Comparison of ENCODE assay signal across 13 cellular contexts in the genomic region with DNA sequence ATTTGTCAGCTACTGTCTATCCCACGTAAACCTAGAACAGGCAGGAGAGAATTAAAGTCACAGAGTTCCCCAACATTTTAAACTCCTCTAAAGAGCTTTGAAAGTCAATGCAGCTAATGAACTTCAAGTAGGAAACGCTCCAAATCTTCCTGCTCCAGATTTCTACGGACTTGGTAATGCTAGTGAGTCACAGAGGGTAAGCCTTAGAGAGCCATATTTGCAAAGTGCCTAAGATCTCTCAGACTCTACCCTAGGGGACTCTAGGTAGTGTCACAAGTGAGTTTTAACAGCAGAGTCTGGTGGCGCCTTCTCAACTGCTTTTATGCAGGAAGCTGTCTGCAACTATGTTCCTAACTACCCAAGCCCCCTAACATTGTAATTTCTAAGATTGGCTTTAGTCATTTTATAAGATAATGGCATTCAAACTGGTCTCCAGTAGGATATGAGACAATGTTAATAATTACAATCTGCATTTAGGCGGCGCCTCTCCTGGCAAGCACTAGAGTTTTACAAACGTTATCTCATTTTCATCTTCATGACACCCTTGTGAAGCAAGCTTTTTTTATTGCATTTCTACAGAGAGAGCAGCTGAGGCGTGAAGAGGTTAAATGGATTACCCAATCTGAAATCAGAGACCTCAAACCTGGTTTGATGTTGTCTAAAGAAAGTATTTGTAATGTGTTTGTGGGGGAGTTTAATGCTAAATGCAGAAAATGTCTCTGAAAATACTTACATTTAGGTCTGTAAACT. TPM values are rescaled to one million over a fixed set of nuclear protein-coding genes. Genes with fewer than 3 reads are reported as not detected.
DNase-seq lines count a peak whose midpoint lies in the region; ATAC-seq and TF ChIP-seq lines count a peak whose summit lies in the region.
"Had no signal": no experiment of that assay in that cellular context is flagged by ENCODE, and none has a peak within 500 bp of the region (broad histone marks: within the 10 kb centered on the region; RNA-seq: fewer than 3 reads in every experiment).

No MANE protein-coding gene starts in this region.

- no peak overlapping the region for H2BK20ac ChIP-seq in IMR-90 (ENCODE audit: low read depth, low read length)

- peak; percentile 96 for DNase-seq in DMS79 treated with DMSO at 0.1 percent for 48 hours (lab: John Stamatoyannopoulos, UW)
- peak; percentile 66 for DNase-seq in IMR-90
- DNase-seq in astrocyte of the hippocampus (ENCODE audit: low read depth, low spot score): peak; percentile 37
- no peak for DNase-seq in lower lobe of right lung
- no peak for DNase-seq in body of pancreas
- no peak for DNase-seq in UCSD-AML1 (lab: John Stamatoyannopoulos, UW; ENCODE audit: unreplicated experiment)
- DNase-seq in colonic mucosa: no peak
- DNase-seq: activated CD4-positive, CD25-positive, alpha-beta regulatory T cell; NCI-H1436 treated with DMSO at 0.1 percent for 48 hours; nephron progenitor cell; SW 1271 had no signal

- no peak overlapping the region for H3K4me2 ChIP-seq in IMR-90 (ENCODE audit: low read depth, low read length)

- in situ Hi-C loops in IMR-90 (cut with MboI; ENCODE audit: low sequenced_read_pairs): no loop called here

- peak; percentile 68 for ATAC-seq in IMR-90 (ENCODE audit: low read depth)
- ATAC-seq in lower lobe of right lung: peak; percentile 46 to 72
- ATAC-seq in body of pancreas: no peak
- ATAC-seq in HG03175 (IDR thresholded peaks at IDR 0.05; ENCODE audit: unreplicated experiment): no peak
- ATAC-seq: left lobe of liver had no signal

- H3K23ac ChIP-seq in IMR-90 (ENCODE audit: low read depth, low read length): no peak overlapping the region

- peaks cover 12% of the 10 kb centered on the region for H3K9me1 ChIP-seq in IMR-90 (ENCODE audit: insufficient read depth, low read length)

- no peak overlapping the region for H2BK120ac ChIP-seq in IMR-90 (ENCODE audit: low read depth, low read length)

- H4K20me1 ChIP-seq in IMR-90 (ENCODE audit: insufficient read depth, low read length): no peaks in the 10 kb centered on the region

- H3K79me1 ChIP-seq in IMR-90 (ENCODE audit: low read depth in 1 of 2, low read length in 2 of 2): no peaks in the 10 kb centered on the region

- no peaks in the 10 kb centered on the region for H3K27me3 ChIP-seq in IMR-90 (ENCODE audit: control insufficient read depth, insufficient read depth, low read length)
- H3K27me3 ChIP-seq in lower lobe of right lung (ENCODE audit: low read depth): no peaks in the 10 kb centered on the region
- H3K27me3 ChIP-seq in body of pancreas: no peaks in the 10 kb centered on the region
- H3K27me3 ChIP-seq in colonic mucosa: no peaks in the 10 kb centered on the region

- H4K8ac ChIP-seq in IMR-90 (ENCODE audit: low read depth in 2 of 2, low read length in 2 of 2): no peak overlapping the region

- no peak overlapping the region for H2AK5ac ChIP-seq in IMR-90 (ENCODE audit: low read depth, low read length)

- CTCF ChIA-PET in IMR-90 (lab: Yijun Ruan, JAX): interaction anchor here (0.7 kb wide), 1 partner anchor 22 kb away, joined by 3 read pairs; no protein-coding TSS in a partner anchor

- dilution Hi-C loops in IMR-90 (cut with HindIII; ENCODE audit: low sequenced_read_pairs, unreplicated experiment): no loop called here

- H3K14ac ChIP-seq in IMR-90 (replicated peaks; ENCODE audit: low read depth, low read length): no peak overlapping the region

- H3K27ac ChIP-seq in IMR-90 (ENCODE audit: insufficient read depth, low read length) (no peak overlapping the region), lower lobe of right lung (no peak overlapping the region), body of pancreas (peak overlapping the region in 1 of 4 donors; percentile 8), colonic mucosa (no peak overlapping the region)

- H3K9me3 ChIP-seq in IMR-90 (ENCODE audit: control insufficient read depth, insufficient read depth, low read length) (no peaks in the 10 kb centered on the region), lower lobe of right lung (no peaks in the 10 kb centered on the region), body of pancreas (no peaks in the 10 kb centered on the region), colonic mucosa (no peaks in the 10 kb centered on the region)

- H4K91ac ChIP-seq in IMR-90 (ENCODE audit: insufficient read depth, low read depth, low read length): no peak overlapping the region

- TF ChIP-seq RAD21 in IMR-90 (IDR thresholded peaks at IDR 0.05; ENCODE audit: low read length): no peak

- POLR2A ChIA-PET in IMR-90 (lab: Charles Lee; ENCODE audit: unreplicated experiment): no interaction called here

- no peak overlapping the region for H3K4me3 ChIP-seq in IMR-90 (ENCODE audit: insufficient read depth, low read depth, low read length)
- no peak overlapping the region for H3K4me3 ChIP-seq in lower lobe of right lung
- H3K4me3 ChIP-seq in body of pancreas: no peak overlapping the region
- no peak overlapping the region for H3K4me3 ChIP-seq in colonic mucosa

- no peak overlapping the region for H3K56ac ChIP-seq in IMR-90 (ENCODE audit: extremely low read depth, insufficient read depth, low read length)

- intact Hi-C loops in IMR-90 (cut with micrococcal nuclease) (no loop called here), lower lobe of right lung (cut with DNase I) (no loop called here), body of pancreas (cut with DNase I) (no loop called here), colonic mucosa (cut with DNase I) (no loop called here)

- no CpG with 5 or more reads among the region's 8 CpGs for WGBS in IMR-90 (ENCODE audit: extremely low coverage in 2 of 2, insufficient read length in 1 of 2), 2 experiments
- WGBS in body of pancreas, 2 donors: 60 to 65% methylated on average over 8 of the region's 8 CpGs

- H3K9ac ChIP-seq in IMR-90 (ENCODE audit: low read depth, low read length) (no peak overlapping the region), colonic mucosa (ENCODE audit: low read depth in 2 of 2, low read length in 2 of 2) (no peak overlapping the region)

- no peak overlapping the region for H4K5ac ChIP-seq in IMR-90 (ENCODE audit: low read depth, low read length)

- H2BK15ac ChIP-seq in IMR-90 (ENCODE audit: low read depth, low read length): no peak overlapping the region

- BruUV-seq in IMR-90 (replicated peaks; lab: Mats Ljungman, UMichigan): no TSS peak

- no peak overlapping the region for H3K18ac ChIP-seq in IMR-90 (ENCODE audit: low read depth, low read length)

- no peak overlapping the region for H2BK5ac ChIP-seq in IMR-90 (ENCODE audit: low read depth, low read length, poor library complexity, severe bottlenecking)

- no peak for TF ChIP-seq POLR2A in IMR-90 (IDR thresholded peaks at IDR 0.05; ENCODE audit: low read depth, low read length)
- no peak for TF ChIP-seq POLR2A in body of pancreas (IDR thresholded peaks at IDR 0.05)

- H3K36me3 ChIP-seq in IMR-90 (ENCODE audit: control insufficient read depth, insufficient read depth, low read length): no peaks in the 10 kb centered on the region
- no peaks in the 10 kb centered on the region for H3K36me3 ChIP-seq in lower lobe of right lung
- H3K36me3 ChIP-seq in body of pancreas (replicated peaks in 1 of 2; ENCODE audit: insufficient read depth in 1 of 2, low read depth in 2 of 2): no peaks in the 10 kb centered on the region
- no peaks in the 10 kb centered on the region for H3K36me3 ChIP-seq in colonic mucosa

- peaks cover 18% of the 10 kb centered on the region for H3K4me1 ChIP-seq in IMR-90 (ENCODE audit: control insufficient read depth, insufficient read depth, low read length)
- H3K4me1 ChIP-seq in lower lobe of right lung: peaks cover 16% of the 10 kb centered on the region
- H3K4me1 ChIP-seq in body of pancreas: peaks cover 24% of the 10 kb centered on the region
- H3K4me1 ChIP-seq in colonic mucosa: no peaks in the 10 kb centered on the region

- no peak overlapping the region for H3K4ac ChIP-seq in IMR-90 (ENCODE audit: low read depth, low read length)

- H2AK9ac ChIP-seq in IMR-90 (replicated peaks; ENCODE audit: low read depth, low read length, poor library complexity): no peak overlapping the region

- TF ChIP-seq CTCF in IMR-90 (conservative IDR thresholded peaks at IDR 0.05; ENCODE audit: low read depth, low read length) (no peak), lower lobe of right lung (IDR thresholded peaks at IDR 0.05) (no peak), body of pancreas (IDR thresholded peaks at IDR 0.05) (no peak), colonic mucosa (IDR thresholded peaks at IDR 0.05) (no peak)

- no peak overlapping the region for H2AFZ ChIP-seq in IMR-90 (replicated peaks; ENCODE audit: low read length, poor library complexity)

TF ChIP-seq in IMR-90, 13 proteins besides CTCF, POLR2A, EP300 and RAD21 (continues in another document):
- TF ChIP-seq RCOR1 (IDR thresholded peaks at IDR 0.05; ENCODE audit: insufficient replicate concordance, low read length) (no peak), BHLHE40 (IDR thresholded peaks at IDR 0.05; ENCODE audit: low read depth, low read length) (no peak), MAFK (IDR thresholded peaks at IDR 0.05; ENCODE audit: low read depth, low read length) (no peak), CHD1 (IDR thresholded peaks at IDR 0.05; ENCODE audit: low read depth, low read length) (no peak), NFE2L2 (IDR thresholded peaks at IDR 0.05; ENCODE audit: low read depth, low read length) (no peak), MAZ (IDR thresholded peaks at IDR 0.05; ENCODE audit: borderline replicate concordance, low read depth, low read length) (no peak), SMC3 (IDR thresholded peaks at IDR 0.05; ENCODE audit: low read depth, low read length) (no peak), CEBPB (IDR thresholded peaks at IDR 0.05; ENCODE audit: low read depth, low read length) (no peak), FOS (IDR thresholded peaks at IDR 0.05; ENCODE audit: low read depth, low read length) (no peak), RFX5 (IDR thresholded peaks at IDR 0.05; ENCODE audit: low read depth, low read length) (no peak), MXI1 (IDR thresholded peaks at IDR 0.05; ENCODE audit: borderline replicate concordance, low read depth, low read length) (no peak)
- TF ChIP-seq, protein P1, sequence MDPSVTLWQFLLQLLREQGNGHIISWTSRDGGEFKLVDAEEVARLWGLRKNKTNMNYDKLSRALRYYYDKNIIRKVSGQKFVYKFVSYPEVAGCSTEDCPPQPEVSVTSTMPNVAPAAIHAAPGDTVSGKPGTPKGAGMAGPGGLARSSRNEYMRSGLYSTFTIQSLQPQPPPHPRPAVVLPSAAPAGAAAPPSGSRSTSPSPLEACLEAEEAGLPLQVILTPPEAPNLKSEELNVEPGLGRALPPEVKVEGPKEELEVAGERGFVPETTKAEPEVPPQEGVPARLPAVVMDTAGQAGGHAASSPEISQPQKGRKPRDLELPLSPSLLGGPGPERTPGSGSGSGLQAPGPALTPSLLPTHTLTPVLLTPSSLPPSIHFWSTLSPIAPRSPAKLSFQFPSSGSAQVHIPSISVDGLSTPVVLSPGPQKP (IDR thresholded peaks at IDR 0.05; ENCODE audit: borderline replicate concordance, low read depth, low read length): no peak

RNA-seq across cellular contexts. Expression of a gene that starts 22.0 kb away (rescaled TPM):
- total RNA-seq in IMR-90 (2012; rRNA removed): 3.6 and 4.4 TPM in 2 replicates
- 6.5 and 6.8 TPM in 2 replicates for polyA plus RNA-seq in IMR-90 (2012; rRNA removed)
- 3.0 and 9.1 TPM in 2 replicates for polyA plus RNA-seq in IMR-90 (2012; cell fraction: cytosol; rRNA removed)
- polyA plus RNA-seq in IMR-90 (2012; cell fraction: nucleus; rRNA removed; ENCODE audit: low replicate concordance): 1.8 and 3.0 TPM in 2 replicates
- 20.1 TPM for total RNA-seq in lower lobe of right lung
- 10 to 100 TPM in 1 of 2 donors, 1 to 10 TPM in 1; 6.3 to 10.1 TPM for total RNA-seq in body of pancreas
- total RNA-seq in colonic mucosa: 1 to 10 TPM; 8.1 to 9.8 TPM

Comparison
In these comparisons a context has a peak if more than half of its experiments do, and no peak if none do; other contexts are left out.
1. DNase-seq: peak in DMS79 treated with DMSO at 0.1 percent for 48 hours (single experiment), IMR-90 (single experiment) and astrocyte of the hippocampus (single experiment); none in lower lobe of right lung (single experiment), body of pancreas (0 of 4), UCSD-AML1 (single experiment) and colonic mucosa (single experiment).
2. ATAC-seq: peak in IMR-90 (single experiment) and lower lobe of right lung (2 of 2); none in body of pancreas (single experiment) and HG03175 (single experiment).